In genomic region chr11:96149743-96150555, GRCh38 we compare ENCODE assay signal across 14 cellular contexts.
A peak's percentile ranks its signal among the peaks of the same experiment; 100 is the strongest.
DNase-seq lines count a peak whose midpoint lies in the region; ATAC-seq lines count a peak whose summit lies in the region.
"Had no signal": no experiment of that assay in that cellular context is flagged by ENCODE, and none has a peak within 500 bp of the region (broad histone marks: within the 10 kb centered on the region; RNA-seq: fewer than 3 reads in every experiment).

No MANE protein-coding gene starts in this region.

- H3K79me2 ChIP-seq in mesendoderm (ENCODE audit: control insufficient read depth, insufficient read depth, low read length) = no peaks in the 10 kb centered on the region

- no peak overlapping the region for H3K4me3 Mint-ChIP-seq in activated CD4-positive, alpha-beta T cell treated with anti-CD3 and anti-CD28 coated beads for 36 hours
- H3K4me3 Mint-ChIP-seq: naive B cell had no signal

- intact Hi-C loops in activated CD4-positive, alpha-beta T cell treated with anti-CD3 and anti-CD28 coated beads for 36 hours (cut with DNase I, micrococcal nuclease) = loop anchor here in 1 of 2 experiments (2.0 kb wide), 1 partner anchor 13 kb away; no protein-coding TSS in a partner anchor

- H3K4me1 Mint-ChIP-seq in activated CD4-positive, alpha-beta T cell treated with anti-CD3 and anti-CD28 coated beads for 36 hours = peaks cover 53% of the 10 kb centered on the region

- peak overlapping the region; percentile 7 for H3K4me3 ChIP-seq in skeletal muscle satellite cell (ENCODE audit: low read length)
- H3K4me3 ChIP-seq in mesendoderm (ENCODE audit: low read length) = no peak overlapping the region
- H3K4me3 ChIP-seq: skin epidermis, transverse colon had no signal

- no peak overlapping the region for H3K23ac ChIP-seq in mesendoderm (ENCODE audit: low read length)

- peak; percentile 81 for ATAC-seq in activated CD4-positive, alpha-beta T cell treated with anti-CD3 and anti-CD28 coated beads for 36 hours
- ATAC-seq in HG02938 (IDR thresholded peaks at IDR 0.05; ENCODE audit: unreplicated experiment) = no peak

- peaks cover 26% of the 10 kb centered on the region for H3K36me3 Mint-ChIP-seq in activated CD4-positive, alpha-beta T cell treated with anti-CD3 and anti-CD28 coated beads for 36 hours (ENCODE audit: low read depth)

- H3K4me1 ChIP-seq in skeletal muscle satellite cell (ENCODE audit: control insufficient read depth, insufficient read depth, low read length) = peaks cover 77% of the 10 kb centered on the region
- peaks cover 9% of the 10 kb centered on the region for H3K4me1 ChIP-seq in mesendoderm (ENCODE audit: control insufficient read depth, low read depth, low read length)

- H3K56ac ChIP-seq in mesendoderm (ENCODE audit: low read length) = no peak overlapping the region

- peak overlapping the region; percentile 78 for H3K9ac ChIP-seq in skeletal muscle satellite cell (ENCODE audit: low read depth, low read length)
- no peak overlapping the region for H3K9ac ChIP-seq in mesendoderm (ENCODE audit: low read length)

- no peak overlapping the region for H3K4ac ChIP-seq in mesendoderm (ENCODE audit: low read depth, low read length)

- H3K27me3 ChIP-seq in skeletal muscle satellite cell (ENCODE audit: control insufficient read depth, insufficient read depth, low read length) = no peaks in the 10 kb centered on the region
- H3K27me3 ChIP-seq in mesendoderm (ENCODE audit: insufficient read depth, low read length, poor library complexity) = no peaks in the 10 kb centered on the region
- H3K27me3 ChIP-seq: transverse colon had no signal

- POLR2A ChIA-PET in activated CD4-positive, alpha-beta T cell treated with anti-CD3 and anti-CD28 coated beads for 36 hours (lab: Charles Lee) = interaction anchor here (0.6 to 1.7 kb wide), 5 partner anchors 75 to 192 kb away, joined by 3 to 5 read pairs (median 3); no protein-coding TSS in a partner anchor

- no peaks in the 10 kb centered on the region for H3K36me3 ChIP-seq in skeletal muscle satellite cell (ENCODE audit: insufficient read depth, low read length)
- H3K36me3 ChIP-seq in mesendoderm (ENCODE audit: control insufficient read depth, insufficient read depth, low read length) = no peaks in the 10 kb centered on the region
- H3K36me3 ChIP-seq: transverse colon had no signal

- 92% methylated on average over 2 of the region's 7 CpGs for WGBS in mesendoderm (ENCODE audit: extremely low coverage, insufficient coverage, low lambda C conversion rate)

- CTCF ChIA-PET in activated CD4-positive, alpha-beta T cell treated with anti-CD3 and anti-CD28 coated beads for 36 hours (lab: Charles Lee) = interaction anchor here (0.8 to 2.7 kb wide), 5 partner anchors 10 to 95 kb away, joined by 3 to 9 read pairs (median 7); no protein-coding TSS in a partner anchor

- H3K9me3 ChIP-seq in skeletal muscle satellite cell (replicated peaks; ENCODE audit: low read length) = no peaks in the 10 kb centered on the region
- H3K9me3 ChIP-seq: transverse colon had no signal

- no peak overlapping the region for H2BK15ac ChIP-seq in mesendoderm (replicated peaks; ENCODE audit: low read depth)

- H2AK5ac ChIP-seq in mesendoderm (ENCODE audit: low read length) = no peak overlapping the region

- no peaks in the 10 kb centered on the region for H3K27me3 Mint-ChIP-seq in activated CD4-positive, alpha-beta T cell treated with anti-CD3 and anti-CD28 coated beads for 36 hours
- H3K27me3 Mint-ChIP-seq: naive B cell had no signal

- H2BK120ac ChIP-seq in mesendoderm (ENCODE audit: low read depth, low read length) = no peak overlapping the region

- H3K4me2 ChIP-seq in skeletal muscle satellite cell (ENCODE audit: low read length) (peak overlapping the region; percentile 56), mesendoderm (ENCODE audit: low read length) (no peak overlapping the region)

- no peak overlapping the region for H3K27ac ChIP-seq in mesendoderm (ENCODE audit: low read depth, low read length)
- H3K27ac ChIP-seq: RWPE1, transverse colon, VCaP had no signal

- no peak overlapping the region for H2BK5ac ChIP-seq in mesendoderm (ENCODE audit: low read length)

- no peak for DNase-seq in activated CD4-positive, alpha-beta T cell treated with anti-CD3 and anti-CD28 coated beads for 36 hours
- no peak for DNase-seq in activated CD4-positive, alpha-beta T cell treated with anti-CD3 and anti-CD28 coated beads, Interleukin-2, amount 50 U/mL, for 48 hours
- peak; percentile 79 for DNase-seq in RPMI7951 (ENCODE audit: low read depth)
- peak; percentile 36 for DNase-seq in fibroblast of gingiva (ENCODE audit: low read depth)
- DNase-seq in H4 (ENCODE audit: low spot score) = no peak
- no peak for DNase-seq in mesendoderm
- DNase-seq: DND-41, naive B cell, transverse colon had no signal

- no peak overlapping the region for H4K8ac ChIP-seq in mesendoderm (ENCODE audit: low read depth, low read length)

- H3K27ac Mint-ChIP-seq in activated CD4-positive, alpha-beta T cell treated with anti-CD3 and anti-CD28 coated beads for 36 hours = no peak overlapping the region

- H3K18ac ChIP-seq in mesendoderm (ENCODE audit: low read length) = no peak overlapping the region

- no peak overlapping the region for H4K5ac ChIP-seq in mesendoderm (ENCODE audit: low read length)

- no peaks in the 10 kb centered on the region for H3K9me3 Mint-ChIP-seq in activated CD4-positive, alpha-beta T cell treated with anti-CD3 and anti-CD28 coated beads for 36 hours (ENCODE audit: low read depth)
- H3K9me3 Mint-ChIP-seq: naive B cell had no signal

- no peaks in the 10 kb centered on the region for H3K79me1 ChIP-seq in mesendoderm (ENCODE audit: low read length)

Comparison
In these comparisons a context has a peak if more than half of its experiments do, and no peak if none do; other contexts are left out.
1. DNase-seq: peak in RPMI7951 (single experiment) and fibroblast of gingiva (single experiment); none in activated CD4-positive, alpha-beta T cell treated with anti-CD3 and anti-CD28 coated beads for 36 hours (single experiment), activated CD4-positive, alpha-beta T cell treated with anti-CD3 and anti-CD28 coated beads, Interleukin-2, amount 50 U/mL, for 48 hours (0 of 2), H4 (single experiment) and mesendoderm (single experiment).